ENCODE assay signal across 8 cellular contexts in genomic region chr20:62791301-62792181, GRCh38. TPM values are rescaled to one million over a fixed set of nuclear protein-coding genes. Genes with fewer than 3 reads are reported as not detected.
DNase-seq lines count a peak whose midpoint lies in the region; ATAC-seq, FAIRE-seq and TF ChIP-seq lines count a peak whose summit lies in the region.

No MANE protein-coding gene starts in this region.

- no peak for TF ChIP-seq EP300 in ovary (IDR thresholded peaks at IDR 0.05)

- peak; percentile 78 to 90 (median 81) for TF ChIP-seq CTCF in ovary (IDR thresholded peaks at IDR 0.05)
- peak; percentile 99 for TF ChIP-seq CTCF in type B pancreatic cell (conservative IDR thresholded peaks at IDR 0.05)

- H3K4me3 Mint-ChIP-seq in type B pancreatic cell: peak overlapping the region; percentile 69

- TF ChIP-seq POLR2A in ovary (IDR thresholded peaks at IDR 0.05): no peak

- H3K9me3 ChIP-seq in SJCRH30 (replicated peaks) (no peaks in the 10 kb centered on the region), ovary (no peaks in the 10 kb centered on the region)

- H3K9me3 Mint-ChIP-seq in type B pancreatic cell: no peaks in the 10 kb centered on the region

- H3K27me3 Mint-ChIP-seq in type B pancreatic cell: peaks cover 8% of the 10 kb centered on the region

- intact Hi-C loops in ovary (cut with DNase I): loop anchor here (2.0 to 5.0 kb wide), 5 partner anchors 123 to 489 kb away; partner anchors contain the start of gene ADRM1 (in 1 of the 4)

- peak; percentile 34 for FAIRE-seq in G401.6 (lab: Jason Lieb, UNC)
- peak; percentile 13 for FAIRE-seq in frontal cortex (lab: Jason Lieb, UNC)

- WGBS in ovary, 3 donors: 28 to 31% (median 29%) methylated on average over 23 of the region's 23 CpGs

- ATAC-seq in HG02870 (IDR thresholded peaks at IDR 0.05; ENCODE audit: unreplicated experiment): no peak

- H3K27ac ChIP-seq in SJCRH30 (no peak overlapping the region), ovary (no peak overlapping the region)

- peaks cover 25% of the 10 kb centered on the region for H3K4me1 ChIP-seq in SJCRH30
- H3K4me1 ChIP-seq in ovary (ENCODE audit: insufficient read depth): peaks cover 3% of the 10 kb centered on the region

- H3K4me3 ChIP-seq in SJCRH30 (no peak overlapping the region), ovary (no peak overlapping the region)

- no peaks in the 10 kb centered on the region for H3K36me3 Mint-ChIP-seq in type B pancreatic cell

- H3K27me3 ChIP-seq in SJCRH30 (peaks cover 7% of the 10 kb centered on the region; the same call in 1 of the 2 replicates), ovary (no peaks in the 10 kb centered on the region)

- peak overlapping the region; percentile 45 for H3K27ac Mint-ChIP-seq in type B pancreatic cell

- peaks cover 25% of the 10 kb centered on the region for H3K4me1 Mint-ChIP-seq in type B pancreatic cell (ENCODE audit: unreplicated experiment)

- H3K36me3 ChIP-seq in SJCRH30 (no peaks in the 10 kb centered on the region), ovary (no peaks in the 10 kb centered on the region)

- DNase-seq in NCI-H1048 (lab: John Stamatoyannopoulos, UW) (peak; percentile 65), SJCRH30 (peak; percentile 96 to 99), frontal cortex (ENCODE audit: low spot score in 2 of 2) (peak; percentile 79 to 80), ovary (peak; percentile 79 to 90 (median 87)), type B pancreatic cell (ENCODE audit: extremely low spot score, unreplicated experiment) (peak; percentile 83)
- DNase-seq in activated effector memory CD4-positive, alpha-beta T cell treated with anti-CD3 and anti-CD28 coated beads, Interleukin-2, amount 50 U/mL, for 16 hours: peak; percentile 89

RNA-seq across cellular contexts. Expression of gene MRGBP, which starts 4.7 kb away (rescaled TPM):
- 52.5 and 57.4 TPM in 2 replicates for total RNA-seq in SJCRH30 (2014; rRNA removed; shearing (Covaris generic))
- total RNA-seq in frontal cortex: 20.0 TPM
- 10 to 100 TPM in 5 of 7 donors, 1 to 10 TPM in 2; 7.9 to 15.2 (median 12.6) TPM for total RNA-seq in ovary
- 10 to 100 TPM in 1 of 2 donors, 1 to 10 TPM in 1; 6.2 to 11.3 TPM for polyA plus RNA-seq in ovary
- total RNA-seq in type B pancreatic cell (ENCODE audit: low replicate concordance): 8.4 and 14.6 TPM in 2 replicates

RNA-seq across cellular contexts. Expression of gene OGFR, which starts 13.1 kb away (rescaled TPM):
- total RNA-seq in SJCRH30 (2014; rRNA removed; shearing (Covaris generic)): 46.6 and 49.0 TPM in 2 replicates
- 24.1 TPM for total RNA-seq in frontal cortex
- 10 to 100 TPM; 40.3 to 52.9 (median 45.4) TPM for total RNA-seq in ovary
- polyA plus RNA-seq in ovary: 10 to 100 TPM; 28.6 to 43.0 TPM
- total RNA-seq in type B pancreatic cell (ENCODE audit: low replicate concordance): 42.8 and 49.6 TPM in 2 replicates

RNA-seq across cellular contexts. Expression of gene COL9A3, which starts 25.3 kb away (rescaled TPM):
- total RNA-seq in SJCRH30 (2014; rRNA removed; shearing (Covaris generic)): 2.0 and 2.1 TPM in 2 replicates
- total RNA-seq in frontal cortex (10.2 TPM), ovary (1 to 10 TPM in 5 of 7 donors, under 1 TPM in 1, not detected in 1; 0.83 to 2.6 (median 1.6) TPM), type B pancreatic cell (ENCODE audit: low replicate concordance) (8.8 and 21.2 TPM in 2 replicates)
- 1 to 10 TPM in 1 of 2 donors, under 1 TPM in 1; 0.65 to 3.0 TPM for polyA plus RNA-seq in ovary
